ENCODE assay signal across 17 cellular contexts in the genomic region with DNA sequence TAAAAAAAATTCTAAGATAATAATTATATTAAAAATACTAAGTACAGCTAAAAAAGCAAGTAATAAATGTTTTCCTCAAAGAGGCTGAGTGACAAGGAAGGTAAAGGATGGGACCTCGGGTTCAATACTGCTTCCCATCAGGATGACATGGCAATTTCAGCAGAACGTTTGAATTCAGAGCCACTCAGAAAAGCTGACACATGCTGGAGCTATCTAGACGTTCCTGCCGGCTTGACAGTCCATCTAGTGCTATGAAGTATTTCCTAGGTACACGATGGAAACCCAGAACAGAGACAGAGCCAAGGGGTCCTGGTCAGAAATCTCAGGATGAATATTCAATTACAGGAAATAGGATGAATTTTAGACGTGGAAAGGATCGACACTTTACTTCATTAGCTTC.
DNase-seq lines count a peak whose midpoint lies in the region; ATAC-seq, FAIRE-seq and TF ChIP-seq lines count a peak whose summit lies in the region.
"Had no signal": no experiment of that assay in that cellular context is flagged by ENCODE, and none has a peak within 500 bp of the region (broad histone marks: within the 10 kb centered on the region; RNA-seq: fewer than 3 reads in every experiment).

No MANE protein-coding gene starts in this region.

- no peaks in the 10 kb centered on the region for H3K4me1 Mint-ChIP-seq in activated CD4-positive, alpha-beta memory T cell treated with anti-CD3 and anti-CD28 coated beads, Interleukin-2, amount 10 ng/mL, durations not matched to agents 7 days and 5 days
- H3K4me1 Mint-ChIP-seq: B cell had no signal

- H3K9me3 ChIP-seq in HepG2 (ENCODE audit: low read length) (no peaks in the 10 kb centered on the region), right lobe of liver (no peaks in the 10 kb centered on the region)
- H3K9me3 ChIP-seq: BLaER1 treated with 17β-estradiol and CSF1 and Interleukin-3, amounts not matched to agents 10 nM and 100 nM; HAP-1 had no signal

- in situ Hi-C loops in HepG2 (cut with HindIII; ENCODE audit: extremely low pct_ligation_motif_present, low pct_unique_long_range_greater_than_20kb), result no loop called here

- FAIRE-seq in HepG2 (lab: Jason Lieb, UNC), result no peak
- FAIRE-seq: GM12892 had no signal

- TF ChIP-seq CTCF in HepG2 (CRISPR knock-in tag; IDR thresholded peaks at IDR 0.05) (no peak), right lobe of liver (IDR thresholded peaks at IDR 0.05) (no peak)

- no peak overlapping the region for H3K9ac ChIP-seq in HepG2 (ENCODE audit: insufficient read depth, low read depth, low read length)
- H3K9ac ChIP-seq: BLaER1 treated with 17β-estradiol and CSF1 and Interleukin-3, amounts not matched to agents 10 nM and 100 nM had no signal

- POLR2A ChIA-PET in HepG2 (lab: Yijun Ruan, JAX), result no interaction called here
- POLR2A ChIA-PET in activated CD4-positive, alpha-beta memory T cell treated with anti-CD3 and anti-CD28 coated beads, Interleukin-2, amount 10 ng/mL, durations not matched to agents 7 days and 5 days (lab: Charles Lee), result no interaction called here

- H3K27ac Mint-ChIP-seq in activated CD4-positive, alpha-beta memory T cell treated with anti-CD3 and anti-CD28 coated beads, Interleukin-2, amount 10 ng/mL, durations not matched to agents 7 days and 5 days, result no peak overlapping the region
- H3K27ac Mint-ChIP-seq: B cell; CD8-positive, alpha-beta T cell had no signal

- TF ChIP-seq POLR2A in HepG2 (IDR thresholded peaks at IDR 0.05; ENCODE audit: insufficient read depth in 1 of 2, low read depth in 2 of 2, low read length in 2 of 2) (no peak), right lobe of liver (IDR thresholded peaks at IDR 0.05) (no peak), GM18505 (IDR thresholded peaks at IDR 0.05; ENCODE audit: borderline replicate concordance, extremely low read depth, insufficient read depth, insufficient read length) (no peak)

- H3K4me3 ChIP-seq in HepG2 (replicated peaks in 1 of 3; ENCODE audit: insufficient read depth in 1 of 3, low read depth in 2 of 3, low read length in 3 of 3) (no peak overlapping the region), right lobe of liver (no peak overlapping the region)
- H3K4me3 ChIP-seq: BLaER1 treated with 17β-estradiol and CSF1 and Interleukin-3, amounts not matched to agents 10 nM and 100 nM; HAP-1 had no signal

- ATAC-seq in HepG2, result no peak
- no peak for ATAC-seq in right lobe of liver
- no peak for ATAC-seq in GM18505 (IDR thresholded peaks at IDR 0.05; ENCODE audit: unreplicated experiment)
- no peak for ATAC-seq in HG03521 (IDR thresholded peaks at IDR 0.05; ENCODE audit: unreplicated experiment)
- ATAC-seq: CD8-positive, alpha-beta T cell had no signal

- H3K36me3 ChIP-seq in HepG2 (replicated peaks in 1 of 2; ENCODE audit: control insufficient read depth in 1 of 2, insufficient read depth in 2 of 2, low read length in 2 of 2), result no peaks in the 10 kb centered on the region
- no peaks in the 10 kb centered on the region for H3K36me3 ChIP-seq in right lobe of liver
- H3K36me3 ChIP-seq: BLaER1 treated with 17β-estradiol and CSF1 and Interleukin-3, amounts not matched to agents 10 nM and 100 nM; HAP-1 had no signal

- no peak overlapping the region for H3K4me3 Mint-ChIP-seq in activated CD4-positive, alpha-beta memory T cell treated with anti-CD3 and anti-CD28 coated beads, Interleukin-2, amount 10 ng/mL, durations not matched to agents 7 days and 5 days
- H3K4me3 Mint-ChIP-seq: B cell; CD8-positive, alpha-beta T cell had no signal

- CTCF ChIA-PET in HepG2 (lab: Yijun Ruan, JAX; ENCODE audit: low intra/inter-chr PET ratio, low total read pairs), result no interaction called here
- CTCF ChIA-PET in activated CD4-positive, alpha-beta memory T cell treated with anti-CD3 and anti-CD28 coated beads, Interleukin-2, amount 10 ng/mL, durations not matched to agents 7 days and 5 days (lab: Charles Lee), result no interaction called here

- TF ChIP-seq RAD21 in HepG2 (CRISPR knock-in tag; IDR thresholded peaks at IDR 0.05), result no peak

- H4K20me1 ChIP-seq in HepG2 (ENCODE audit: insufficient read depth, low read length), result no peaks in the 10 kb centered on the region
- H4K20me1 ChIP-seq: BLaER1 treated with 17β-estradiol and CSF1 and Interleukin-3, amounts not matched to agents 10 nM and 100 nM had no signal

- no peaks in the 10 kb centered on the region for H3K36me3 Mint-ChIP-seq in activated CD4-positive, alpha-beta memory T cell treated with anti-CD3 and anti-CD28 coated beads, Interleukin-2, amount 10 ng/mL, durations not matched to agents 7 days and 5 days (ENCODE audit: low read depth)
- H3K36me3 Mint-ChIP-seq: CD8-positive, alpha-beta T cell had no signal

- no peak overlapping the region for H3K4me2 ChIP-seq in HepG2 (ENCODE audit: low read depth, low read length)
- H3K4me2 ChIP-seq: BLaER1 treated with 17β-estradiol and CSF1 and Interleukin-3, amounts not matched to agents 10 nM and 100 nM had no signal

- intact Hi-C loops in HepG2 (cut with micrococcal nuclease; ENCODE audit: unreplicated experiment) (no loop called here), right lobe of liver (cut with DNase I) (no loop called here)

- TF ChIP-seq EP300 in HepG2 (IDR thresholded peaks at IDR 0.05; ENCODE audit: low read depth in 2 of 2, low read length in 2 of 2) (no peak), HepG2 (CRISPR knock-in tag; IDR thresholded peaks at IDR 0.05; ENCODE audit: borderline replicate concordance) (no peak)

- DNase-seq in DMS53 (lab: John Stamatoyannopoulos, UW) (peak; percentile 1), DMS53 treated with DMSO at 0.1 percent for 48 hours (lab: John Stamatoyannopoulos, UW; ENCODE audit: unreplicated experiment) (no peak), HepG2 (ENCODE audit: low spot score) (no peak), right lobe of liver (no peak), OCI-M1 (lab: John Stamatoyannopoulos, UW) (peak; percentile 1)
- no peak for DNase-seq in activated CD4-positive, alpha-beta memory T cell treated with anti-CD3 and anti-CD28 coated beads, Interleukin-2, amount 10 ng/mL, durations not matched to agents 7 days and 5 days
- DNase-seq: Calu3; CD8-positive, alpha-beta T cell; GDM1; KG1 had no signal

- no peak overlapping the region for H3K27ac ChIP-seq in HepG2 (ENCODE audit: extremely low read length, insufficient read depth, low read length)
- no peak overlapping the region for H3K27ac ChIP-seq in right lobe of liver
- H3K27ac ChIP-seq: 22Rv1; BLaER1 treated with 17β-estradiol and CSF1 and Interleukin-3, amounts not matched to agents 10 nM and 100 nM had no signal

- no peaks in the 10 kb centered on the region for H3K9me3 Mint-ChIP-seq in activated CD4-positive, alpha-beta memory T cell treated with anti-CD3 and anti-CD28 coated beads, Interleukin-2, amount 10 ng/mL, durations not matched to agents 7 days and 5 days
- H3K9me3 Mint-ChIP-seq: CD8-positive, alpha-beta T cell had no signal

- BruUV-seq in HepG2 (replicated peaks; lab: Mats Ljungman, UMichigan), result no TSS peak

- H3K27me3 Mint-ChIP-seq in activated CD4-positive, alpha-beta memory T cell treated with anti-CD3 and anti-CD28 coated beads, Interleukin-2, amount 10 ng/mL, durations not matched to agents 7 days and 5 days, result no peaks in the 10 kb centered on the region

- 4% methylated on average over 7 of the region's 7 CpGs for WGBS in HepG2 (ENCODE audit: low lambda C conversion rate)
- 45% methylated on average over 7 of the region's 7 CpGs for WGBS in right lobe of liver (ENCODE audit: insufficient coverage, low coverage, low lambda C conversion rate, missing lambda C conversion rate)

- no peaks in the 10 kb centered on the region for H3K79me2 ChIP-seq in HepG2 (ENCODE audit: insufficient read depth, low read length)

- no peaks in the 10 kb centered on the region for H3K4me1 ChIP-seq in HepG2 (ENCODE audit: insufficient read depth, low read length)
- no peaks in the 10 kb centered on the region for H3K4me1 ChIP-seq in right lobe of liver
- H3K4me1 ChIP-seq: BLaER1 treated with 17β-estradiol and CSF1 and Interleukin-3, amounts not matched to agents 10 nM and 100 nM; HAP-1 had no signal

- H3K27me3 ChIP-seq in HepG2 (ENCODE audit: control insufficient read depth in 1 of 2, insufficient read depth in 2 of 2, low read length in 2 of 2), result no peaks in the 10 kb centered on the region
- H3K27me3 ChIP-seq in right lobe of liver, result no peaks in the 10 kb centered on the region
- H3K27me3 ChIP-seq: BLaER1 treated with 17β-estradiol and CSF1 and Interleukin-3, amounts not matched to agents 10 nM and 100 nM had no signal

- no peak overlapping the region for H2AFZ ChIP-seq in HepG2 (ENCODE audit: low read length)

TF ChIP-seq in HepG2, 621 proteins besides CTCF, POLR2A, EP300 and RAD21:
- no peak for TF ChIP-seq ZNF614 (CRISPR knock-in tag; IDR thresholded peaks at IDR 0.05; ENCODE audit: borderline replicate concordance)
- TF ChIP-seq CREB3 (CRISPR knock-in tag; IDR thresholded peaks at IDR 0.05), result no peak
- no peak for TF ChIP-seq ZNF468 (CRISPR knock-in tag; IDR thresholded peaks at IDR 0.05)
- TF ChIP-seq RXRB (CRISPR knock-in tag; IDR thresholded peaks at IDR 0.05; ENCODE audit: borderline replicate concordance), result no peak
- TF ChIP-seq NFE2L2 (IDR thresholded peaks at IDR 0.05; ENCODE audit: low read length), result peak; percentile 47; the same call in 1 of the 2 replicates

Comparison
In these comparisons a context has a peak if more than half of its experiments do, and no peak if none do; other contexts are left out.
1. DNase-seq: peak in DMS53 (single experiment) and OCI-M1 (single experiment); none in DMS53 treated with DMSO at 0.1 percent for 48 hours (single experiment), HepG2 (single experiment), right lobe of liver (0 of 3) and activated CD4-positive, alpha-beta memory T cell treated with anti-CD3 and anti-CD28 coated beads, Interleukin-2, amount 10 ng/mL, durations not matched to agents 7 days and 5 days (single experiment).